Comparison of ENCODE assay signal across 8 cellular contexts in the genomic region with DNA sequence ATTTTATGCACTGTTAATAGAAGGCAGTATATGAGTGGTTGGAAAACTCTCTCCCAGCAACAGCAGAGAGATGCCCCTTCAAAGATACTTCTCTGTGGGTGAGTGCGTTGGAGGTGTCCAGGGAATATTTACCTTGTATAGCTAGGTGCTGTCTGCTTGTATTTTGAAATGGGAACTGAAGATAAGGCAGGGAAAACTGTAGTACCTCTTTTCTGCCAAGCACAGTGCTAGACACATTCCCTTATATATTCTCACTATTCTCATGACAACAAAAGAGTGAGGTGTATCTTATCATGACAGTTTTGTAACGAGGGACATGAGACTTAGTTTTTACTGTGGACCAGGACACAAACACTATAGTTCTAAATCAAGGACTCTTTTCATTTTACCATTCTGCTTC. TPM values are rescaled to one million over a fixed set of nuclear protein-coding genes. Genes with fewer than 3 reads are reported as not detected.
DNase-seq lines count a peak whose midpoint lies in the region; ATAC-seq, FAIRE-seq and TF ChIP-seq lines count a peak whose summit lies in the region.

No MANE protein-coding gene starts in this region.

- H3K27me3 ChIP-seq in bronchial epithelial cell (ENCODE audit: control insufficient read depth, insufficient read depth, low read length) (no peaks in the 10 kb centered on the region), neutrophil (no peaks in the 10 kb centered on the region)

- peak overlapping the region; percentile 10 for H3K27ac ChIP-seq in neutrophil

- ATAC-seq in HG03045 (IDR thresholded peaks at IDR 0.05; ENCODE audit: unreplicated experiment): no peak
- no peak for ATAC-seq in HG02938 (IDR thresholded peaks at IDR 0.05; ENCODE audit: unreplicated experiment)
- no peak for ATAC-seq in HG02678 (IDR thresholded peaks at IDR 0.05; ENCODE audit: unreplicated experiment)

- H3K4me1 ChIP-seq in neutrophil (ENCODE audit: control insufficient read depth in 1 of 2, insufficient read depth in 1 of 2, low read depth in 1 of 2, low read length in 1 of 2): peaks cover 73 to 76% of the 10 kb centered on the region in 2 experiments

- no peaks in the 10 kb centered on the region for H3K9me3 ChIP-seq in neutrophil

- no peak for FAIRE-seq in bronchial epithelial cell (lab: Jason Lieb, UNC)

- H3K4me3 ChIP-seq in bronchial epithelial cell (ENCODE audit: low read depth, low read length) (no peak overlapping the region), neutrophil (ENCODE audit: low read depth in 1 of 2, low read length in 1 of 2) (no peak overlapping the region)

- H3K36me3 ChIP-seq in bronchial epithelial cell (ENCODE audit: control insufficient read depth, insufficient read depth, low read length): no peaks in the 10 kb centered on the region
- H3K36me3 ChIP-seq in neutrophil: no peaks in the 10 kb centered on the region

- DNase-seq in NCI-H82 (lab: John Stamatoyannopoulos, UW): peak; percentile 53
- no peak for DNase-seq in NCI-H82 treated with DMSO at 0.1 percent for 48 hours (lab: John Stamatoyannopoulos, UW; ENCODE audit: unreplicated experiment)
- DNase-seq in NAMALWA (ENCODE audit: low spot score): peak; percentile 45
- DNase-seq in bronchial epithelial cell (ENCODE audit: low read depth): peak; percentile 64

- TF ChIP-seq CTCF in bronchial epithelial cell (IDR thresholded peaks at IDR 0.05; ENCODE audit: insufficient read depth, low read length, severe bottlenecking) (peak; percentile 53), neutrophil (IDR thresholded peaks at IDR 0.05) (no peak)

RNA-seq across cellular contexts. Expression of a gene that starts 2.1 kb away (rescaled TPM):
- 15.3 and 16.0 TPM in 2 replicates for total RNA-seq in bronchial epithelial cell
